ENCODE assay signal across 1 cellular context in genomic region chr6:40714576-40715500, GRCh38.
TF ChIP-seq lines count a peak whose summit lies in the region.

No MANE protein-coding gene starts in this region.

TF ChIP-seq in HepG2, 621 proteins besides CTCF, POLR2A, EP300 and RAD21 (continued from another document and continues in another):
- TF ChIP-seq ZNF142 (CRISPR knock-in tag; IDR thresholded peaks at IDR 0.05) (no peak), NFYB (CRISPR knock-in tag; IDR thresholded peaks at IDR 0.05) (peak; percentile 33; the same call in 1 of the 2 replicates), HES4 (CRISPR knock-in tag; IDR thresholded peaks at IDR 0.05; ENCODE audit: borderline replicate concordance) (no peak), ZNF512 (CRISPR knock-in tag; IDR thresholded peaks at IDR 0.05) (no peak), MED13 (CRISPR knock-in tag; IDR thresholded peaks at IDR 0.05) (no peak), JUND (CRISPR knock-in tag; IDR thresholded peaks at IDR 0.05) (peak; percentile 77; the same call in 1 of the 2 replicates), ATF1 (CRISPR knock-in tag; IDR thresholded peaks at IDR 0.05) (no peak), ZNF619 (CRISPR knock-in tag; IDR thresholded peaks at IDR 0.05) (no peak), HNRNPUL1 (IDR thresholded peaks at IDR 0.05; ENCODE audit: low read depth, low read length) (no peak), KDM1A (CRISPR knock-in tag; IDR thresholded peaks at IDR 0.05) (0 out of 2 replicates have a peak, but pooled peaks have one; percentile 34), NAIF1 (CRISPR knock-in tag; IDR thresholded peaks at IDR 0.05; ENCODE audit: borderline replicate concordance) (no peak), AKNA (CRISPR knock-in tag; IDR thresholded peaks at IDR 0.05; ENCODE audit: borderline replicate concordance) (no peak), NFE2L2 (IDR thresholded peaks at IDR 0.05; ENCODE audit: low read length) (no peak), PATZ1 (CRISPR knock-in tag; IDR thresholded peaks at IDR 0.05) (peak; percentile 44), ZNF569 (CRISPR knock-in tag; IDR thresholded peaks at IDR 0.05; ENCODE audit: borderline replicate concordance) (no peak), ZNF230 (CRISPR knock-in tag; IDR thresholded peaks at IDR 0.05) (no peak), ZFP91 (CRISPR knock-in tag; IDR thresholded peaks at IDR 0.05; ENCODE audit: borderline replicate concordance) (no peak; the same call in 1 of the 2 replicates), ZNF124 (CRISPR knock-in tag; IDR thresholded peaks at IDR 0.05) (peak; percentile 42; the same call in 1 of the 2 replicates), ZNF253 (CRISPR knock-in tag; IDR thresholded peaks at IDR 0.05; ENCODE audit: borderline replicate concordance) (no peak), ZNF570 (CRISPR knock-in tag; IDR thresholded peaks at IDR 0.05; ENCODE audit: borderline replicate concordance) (no peak), ZNF3 (CRISPR knock-in tag; IDR thresholded peaks at IDR 0.05) (no peak), ZBTB7B (CRISPR knock-in tag; IDR thresholded peaks at IDR 0.05) (no peak), ZNF143 (CRISPR knock-in tag; IDR thresholded peaks at IDR 0.05) (no peak), TEAD3 (CRISPR knock-in tag; optimal IDR thresholded peaks at IDR 0.05; ENCODE audit: borderline replicate concordance) (peak; percentile 67), JDP2 (CRISPR knock-in tag; IDR thresholded peaks at IDR 0.05; ENCODE audit: borderline replicate concordance) (no peak), SCMH1 (CRISPR knock-in tag; IDR thresholded peaks at IDR 0.05; ENCODE audit: borderline replicate concordance) (no peak), PHF20 (CRISPR knock-in tag; IDR thresholded peaks at IDR 0.05) (no peak), ZBTB39 (CRISPR knock-in tag; IDR thresholded peaks at IDR 0.05) (peak; percentile 96), KDM5A (IDR thresholded peaks at IDR 0.05; ENCODE audit: borderline replicate concordance, low read length) (no peak), ATF7-NPFF (CRISPR knock-in tag; IDR thresholded peaks at IDR 0.05; ENCODE audit: low read depth) (no peak), ZNF580 (CRISPR knock-in tag; IDR thresholded peaks at IDR 0.05; ENCODE audit: borderline replicate concordance, low read depth) (no peak), EHMT2 (IDR thresholded peaks at IDR 0.05; ENCODE audit: borderline replicate concordance, low read depth, low read length) (0 out of 2 replicates have a peak, but pooled peaks have one; percentile 27), ZMYM3 (CRISPR knock-in tag; IDR thresholded peaks at IDR 0.05) (no peak), ZNF644 (CRISPR knock-in tag; IDR thresholded peaks at IDR 0.05; ENCODE audit: low read depth) (peak; percentile 82), ZNF549 (CRISPR knock-in tag; IDR thresholded peaks at IDR 0.05) (no peak), HMG20B (CRISPR knock-in tag; conservative IDR thresholded peaks at IDR 0.05) (peak; percentile 94), SAFB2 (CRISPR knock-in tag; IDR thresholded peaks at IDR 0.05; ENCODE audit: borderline replicate concordance, low read depth) (no peak), TEAD2 (CRISPR knock-in tag; IDR thresholded peaks at IDR 0.05) (no peak; the same call in 1 of the 2 replicates), ZNF780A (CRISPR knock-in tag; IDR thresholded peaks at IDR 0.05) (no peak), SMARCC2 (IDR thresholded peaks at IDR 0.05) (no peak), ZNF34 (CRISPR knock-in tag; IDR thresholded peaks at IDR 0.05; ENCODE audit: borderline replicate concordance) (no peak), ZZZ3 (CRISPR knock-in tag; IDR thresholded peaks at IDR 0.05; ENCODE audit: borderline replicate concordance) (no peak), GATAD1 (CRISPR knock-in tag; IDR thresholded peaks at IDR 0.05) (peak; percentile 59; the same call in 1 of the 2 replicates), ONECUT2 (CRISPR knock-in tag; IDR thresholded peaks at IDR 0.05) (no peak), ZNF878 (CRISPR knock-in tag; IDR thresholded peaks at IDR 0.05) (no peak; the same call in 1 of the 2 replicates), CREBL2 (CRISPR knock-in tag; IDR thresholded peaks at IDR 0.05; ENCODE audit: borderline replicate concordance) (no peak), KLF12 (CRISPR knock-in tag; IDR thresholded peaks at IDR 0.05; ENCODE audit: borderline replicate concordance) (no peak), SRSF1 (optimal IDR thresholded peaks at IDR 0.05; ENCODE audit: low read depth, low read length) (no peak), ZNF383 (CRISPR knock-in tag; IDR thresholded peaks at IDR 0.05; ENCODE audit: borderline replicate concordance) (no peak), ZNF501 (CRISPR knock-in tag; IDR thresholded peaks at IDR 0.05) (no peak), ZFAT (CRISPR knock-in tag; conservative IDR thresholded peaks at IDR 0.05) (no peak), SNAPC2 (CRISPR knock-in tag; IDR thresholded peaks at IDR 0.05) (no peak), ZNF530 (CRISPR knock-in tag; IDR thresholded peaks at IDR 0.05; ENCODE audit: low read depth) (no peak)
